ENCODE assay signal across 1 cellular context in genomic region chr3:37903320-37903719, GRCh38.
A peak's percentile ranks its signal among the peaks of the same experiment; 100 is the strongest.
TF ChIP-seq lines count a peak whose summit lies in the region.

No MANE protein-coding gene starts in this region.

TF ChIP-seq in HepG2, 621 proteins besides CTCF, POLR2A, EP300 and RAD21 (continued from another document and continues in another):
- TF ChIP-seq PAXIP1 (CRISPR knock-in tag; conservative IDR thresholded peaks at IDR 0.05) (peak; percentile 61), ZNF773 (CRISPR knock-in tag; IDR thresholded peaks at IDR 0.05; ENCODE audit: borderline replicate concordance) (no peak), ZBTB10 (CRISPR knock-in tag; IDR thresholded peaks at IDR 0.05; ENCODE audit: borderline replicate concordance) (no peak), ARID5B (CRISPR knock-in tag; IDR thresholded peaks at IDR 0.05) (0 out of 2 replicates have a peak, but pooled peaks have one; percentile 54), ZNF788 (CRISPR knock-in tag; IDR thresholded peaks at IDR 0.05; ENCODE audit: borderline replicate concordance) (0 out of 2 replicates have a peak, but pooled peaks have one; percentile 53), ISL2 (CRISPR knock-in tag; IDR thresholded peaks at IDR 0.05) (peak; percentile 64; the same call in 1 of the 2 replicates), HOXA5 (CRISPR knock-in tag; IDR thresholded peaks at IDR 0.05) (no peak), BCL6 (CRISPR knock-in tag; IDR thresholded peaks at IDR 0.05) (peak; percentile 62), ETV5 (CRISPR knock-in tag; IDR thresholded peaks at IDR 0.05; ENCODE audit: borderline replicate concordance) (peak; percentile 38; the same call in 1 of the 2 replicates), ASH2L (IDR thresholded peaks at IDR 0.05; ENCODE audit: insufficient read length, low read depth, low read length) (no peak), ZMYM3 (CRISPR knock-in tag; IDR thresholded peaks at IDR 0.05) (no peak), RXRA (CRISPR knock-in tag; IDR thresholded peaks at IDR 0.05) (peak; percentile 69; the same call in 1 of the 2 replicates), HNF4A (CRISPR knock-in tag; IDR thresholded peaks at IDR 0.05) (peak; percentile 20; the same call in 1 of the 2 replicates), CREM (IDR thresholded peaks at IDR 0.05) (peak; percentile 60; the same call in 1 of the 2 replicates), CREM (CRISPR knock-in tag; IDR thresholded peaks at IDR 0.05) (no peak), NCOA2 (CRISPR knock-in tag; IDR thresholded peaks at IDR 0.05) (peak; percentile 86), TP53 (CRISPR knock-in tag; conservative IDR thresholded peaks at IDR 0.05) (peak; percentile 66; the same call in 1 of the 2 replicates), POLR2G (IDR thresholded peaks at IDR 0.05; ENCODE audit: low read depth, low read length) (0 out of 2 replicates have a peak, but pooled peaks have one; percentile 1), GATA4 (IDR thresholded peaks at IDR 0.05; ENCODE audit: borderline replicate concordance, low read depth) (peak; percentile 59; the same call in 1 of the 2 replicates), GFI1 (CRISPR knock-in tag; IDR thresholded peaks at IDR 0.05; ENCODE audit: borderline replicate concordance) (peak; percentile 25; the same call in 1 of the 2 replicates), ZBTB7A (CRISPR knock-in tag; IDR thresholded peaks at IDR 0.05) (peak; percentile 54; the same call in 1 of the 2 replicates), GATAD2A (CRISPR knock-in tag; IDR thresholded peaks at IDR 0.05) (peak; percentile 67), HDAC2 (CRISPR knock-in tag; IDR thresholded peaks at IDR 0.05) (peak; percentile 46; the same call in 1 of the 2 replicates), SOX6 (IDR thresholded peaks at IDR 0.05) (no peak), SOX6 (CRISPR knock-in tag; IDR thresholded peaks at IDR 0.05) (peak; percentile 47; the same call in 1 of the 2 replicates), SALL2 (CRISPR knock-in tag; IDR thresholded peaks at IDR 0.05) (0 out of 2 replicates have a peak, but pooled peaks have one; percentile 25), ZFY (CRISPR knock-in tag; IDR thresholded peaks at IDR 0.05) (0 out of 2 replicates have a peak, but pooled peaks have one; percentile 7), SOX13 (IDR thresholded peaks at IDR 0.05) (no peak), SOX13 (CRISPR knock-in tag; conservative IDR thresholded peaks at IDR 0.05 in 1 of 2, IDR thresholded peaks at IDR 0.05 in 1 of 2) (peak in 1 of 2 experiments; percentile 62; a peak in 1 of 4 replicates), FOXA1 (IDR thresholded peaks at IDR 0.05) (no peak), FOXA1 (CRISPR knock-in tag; IDR thresholded peaks at IDR 0.05) (peak; percentile 40; the same call in 1 of the 2 replicates), POLR2AphosphoS5 (IDR thresholded peaks at IDR 0.05; ENCODE audit: low read depth, low read length) (no peak), CEBPG (CRISPR knock-in tag; IDR thresholded peaks at IDR 0.05) (peak; percentile 84), SAP130 (CRISPR knock-in tag; IDR thresholded peaks at IDR 0.05; ENCODE audit: low read depth) (0 out of 2 replicates have a peak, but pooled peaks have one; percentile 11), ZNF747 (CRISPR knock-in tag; IDR thresholded peaks at IDR 0.05; ENCODE audit: borderline replicate concordance) (0 out of 2 replicates have a peak, but pooled peaks have one; percentile 31), ZNF768 (CRISPR knock-in tag; IDR thresholded peaks at IDR 0.05) (no peak), NCOA1 (CRISPR knock-in tag; IDR thresholded peaks at IDR 0.05) (no peak), FOXP4 (CRISPR knock-in tag; IDR thresholded peaks at IDR 0.05) (peak; percentile 68), NR2F2 (IDR thresholded peaks at IDR 0.05; ENCODE audit: borderline replicate concordance, low read depth) (peak; percentile 65; the same call in 1 of the 2 replicates), TBX2 (CRISPR knock-in tag; IDR thresholded peaks at IDR 0.05; ENCODE audit: borderline replicate concordance) (peak; percentile 63), MED1 (CRISPR knock-in tag; IDR thresholded peaks at IDR 0.05) (peak; percentile 67; the same call in 1 of the 2 replicates), TEAD3 (CRISPR knock-in tag; optimal IDR thresholded peaks at IDR 0.05; ENCODE audit: borderline replicate concordance) (peak; percentile 6)
- TF ChIP-seq, protein P1, sequence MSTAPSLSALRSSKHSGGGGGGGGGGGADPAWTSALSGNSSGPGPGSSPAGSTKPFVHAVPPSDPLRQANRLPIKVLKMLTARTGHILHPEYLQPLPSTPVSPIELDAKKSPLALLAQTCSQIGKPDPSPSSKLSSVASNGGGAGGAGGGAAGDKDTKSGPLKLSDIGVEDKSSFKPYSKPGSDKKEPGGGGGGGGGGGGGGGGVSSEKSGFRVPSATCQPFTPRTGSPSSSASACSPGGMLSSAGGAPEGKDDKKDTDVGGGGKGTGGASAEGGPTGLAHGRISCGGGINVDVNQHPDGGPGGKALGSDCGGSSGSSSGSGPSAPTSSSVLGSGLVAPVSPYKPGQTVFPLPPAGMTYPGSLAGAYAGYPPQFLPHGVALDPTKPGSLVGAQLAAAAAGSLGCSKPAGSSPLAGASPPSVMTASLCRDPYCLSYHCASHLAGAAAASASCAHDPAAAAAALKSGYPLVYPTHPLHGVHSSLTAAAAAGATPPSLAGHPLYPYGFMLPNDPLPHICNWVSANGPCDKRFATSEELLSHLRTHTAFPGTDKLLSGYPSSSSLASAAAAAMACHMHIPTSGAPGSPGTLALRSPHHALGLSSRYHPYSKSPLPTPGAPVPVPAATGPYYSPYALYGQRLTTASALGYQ (CRISPR knock-in tag; IDR thresholded peaks at IDR 0.05), result peak; percentile 51; the same call in 1 of the 2 replicates
- TF ChIP-seq, protein P2, sequence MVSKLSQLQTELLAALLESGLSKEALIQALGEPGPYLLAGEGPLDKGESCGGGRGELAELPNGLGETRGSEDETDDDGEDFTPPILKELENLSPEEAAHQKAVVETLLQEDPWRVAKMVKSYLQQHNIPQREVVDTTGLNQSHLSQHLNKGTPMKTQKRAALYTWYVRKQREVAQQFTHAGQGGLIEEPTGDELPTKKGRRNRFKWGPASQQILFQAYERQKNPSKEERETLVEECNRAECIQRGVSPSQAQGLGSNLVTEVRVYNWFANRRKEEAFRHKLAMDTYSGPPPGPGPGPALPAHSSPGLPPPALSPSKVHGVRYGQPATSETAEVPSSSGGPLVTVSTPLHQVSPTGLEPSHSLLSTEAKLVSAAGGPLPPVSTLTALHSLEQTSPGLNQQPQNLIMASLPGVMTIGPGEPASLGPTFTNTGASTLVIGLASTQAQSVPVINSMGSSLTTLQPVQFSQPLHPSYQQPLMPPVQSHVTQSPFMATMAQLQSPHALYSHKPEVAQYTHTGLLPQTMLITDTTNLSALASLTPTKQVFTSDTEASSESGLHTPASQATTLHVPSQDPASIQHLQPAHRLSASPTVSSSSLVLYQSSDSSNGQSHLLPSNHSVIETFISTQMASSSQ (IDR thresholded peaks at IDR 0.05; ENCODE audit: low read depth), result no peak
- TF ChIP-seq, protein P2 (CRISPR knock-in tag; IDR thresholded peaks at IDR 0.05; ENCODE audit: borderline replicate concordance), result peak; percentile 66; the same call in 1 of the 2 replicates
- TF ChIP-seq, protein P3, sequence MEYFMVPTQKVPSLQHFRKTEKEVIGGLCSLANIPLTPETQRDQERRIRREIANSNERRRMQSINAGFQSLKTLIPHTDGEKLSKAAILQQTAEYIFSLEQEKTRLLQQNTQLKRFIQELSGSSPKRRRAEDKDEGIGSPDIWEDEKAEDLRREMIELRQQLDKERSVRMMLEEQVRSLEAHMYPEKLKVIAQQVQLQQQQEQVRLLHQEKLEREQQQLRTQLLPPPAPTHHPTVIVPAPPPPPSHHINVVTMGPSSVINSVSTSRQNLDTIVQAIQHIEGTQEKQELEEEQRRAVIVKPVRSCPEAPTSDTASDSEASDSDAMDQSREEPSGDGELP (IDR thresholded peaks at IDR 0.05; ENCODE audit: borderline replicate concordance, low read depth), result peak; percentile 64; the same call in 1 of the 2 replicates
